22 cellular contexts compared by ENCODE assay signal in genomic region chr17:49107211-49107557, GRCh38. TPM values are rescaled to one million over a fixed set of nuclear protein-coding genes. Genes with fewer than 3 reads are reported as not detected.
DNase-seq lines count a peak whose midpoint lies in the region; ATAC-seq, FAIRE-seq and TF ChIP-seq lines count a peak whose summit lies in the region.
"Had no signal": no experiment of that assay in that cellular context is flagged by ENCODE, and none has a peak within 500 bp of the region (broad histone marks: within the 10 kb centered on the region; RNA-seq: fewer than 3 reads in every experiment).

No MANE protein-coding gene starts in this region.

- H3K36me3 ChIP-seq in ACC112 (ENCODE audit: insufficient read depth, low read length), result no peaks in the 10 kb centered on the region
- H3K36me3 ChIP-seq in K562 (ENCODE audit: control insufficient read depth, insufficient read depth, low read length), result no peaks in the 10 kb centered on the region
- H3K36me3 ChIP-seq in osteoblast (ENCODE audit: insufficient read depth, low read length), result no peaks in the 10 kb centered on the region
- H3K36me3 ChIP-seq: MG63 had no signal

- no peaks in the 10 kb centered on the region for H3K79me2 ChIP-seq in ACC112 (ENCODE audit: control insufficient read depth, insufficient read depth, low read length, unreplicated experiment)
- no peaks in the 10 kb centered on the region for H3K79me2 ChIP-seq in K562 (ENCODE audit: control insufficient read depth, insufficient read depth, low read length)
- no peaks in the 10 kb centered on the region for H3K79me2 ChIP-seq in osteoblast (ENCODE audit: insufficient read depth, low read length)

- no peak overlapping the region for H3K4me3 Mint-ChIP-seq in HFFc6
- H3K4me3 Mint-ChIP-seq: CD4-positive, alpha-beta memory T cell had no signal

- peak overlapping the region; percentile 88; the same call in 1 of the 2 replicates for H3K27ac Mint-ChIP-seq in HFFc6
- H3K27ac Mint-ChIP-seq: CD4-positive, alpha-beta memory T cell had no signal

- H3K9me1 ChIP-seq in K562 (ENCODE audit: control insufficient read depth, insufficient read depth, low read length), result no peaks in the 10 kb centered on the region

- H3K9me3 ChIP-seq in K562 (replicated peaks; ENCODE audit: control insufficient read depth, insufficient read depth, low read depth, low read length), result no peaks in the 10 kb centered on the region
- no peaks in the 10 kb centered on the region for H3K9me3 ChIP-seq in osteoblast (ENCODE audit: low read depth, low read length)
- H3K9me3 ChIP-seq: MG63 had no signal

- peaks cover 2% of the 10 kb centered on the region for H3K27me3 Mint-ChIP-seq in HFFc6 (ENCODE audit: insufficient read depth)

- TF ChIP-seq CTCF in HFFc6 (IDR thresholded peaks at IDR 0.05), result no peak
- TF ChIP-seq CTCF in K562 (IDR thresholded peaks at IDR 0.05 in 2 of 3, conservative IDR thresholded peaks at IDR 0.05 in 1 of 3; ENCODE audit: insufficient read depth in 2 of 3, low read depth in 1 of 3, low read length in 3 of 3), result no peak
- no peak for TF ChIP-seq CTCF in osteoblast (IDR thresholded peaks at IDR 0.05; ENCODE audit: extremely low read depth, low read depth, low read length)

- no peak overlapping the region for H2AFZ ChIP-seq in ACC112 (ENCODE audit: low read length, unreplicated experiment)
- H2AFZ ChIP-seq in K562 (ENCODE audit: low read depth, low read length), result no peak overlapping the region
- no peak overlapping the region for H2AFZ ChIP-seq in osteoblast (ENCODE audit: low read length)

- intact Hi-C loops in K562 (cut with micrococcal nuclease), result no loop called here

- no peaks in the 10 kb centered on the region for H3K9me3 Mint-ChIP-seq in HFFc6

- no peak for FAIRE-seq in K562 (lab: Jason Lieb, UNC)
- FAIRE-seq: A204.1, GM12878 had no signal

- TF ChIP-seq RAD21 in K562 (CRISPR knock-in tag; conservative IDR thresholded peaks at IDR 0.05 in 1 of 2, IDR thresholded peaks at IDR 0.05 in 1 of 2), result no peak

- no TSS peak for BruUV-seq in K562 (replicated peaks; lab: Mats Ljungman, UMichigan)

- no peak for TF ChIP-seq POLR2A in K562 (conservative IDR thresholded peaks at IDR 0.05)

- H3K4me3 ChIP-seq in ACC112 (ENCODE audit: low read depth, low read length), result no peak overlapping the region
- H3K4me3 ChIP-seq in K562, result no peak overlapping the region
- H3K4me3 ChIP-seq in osteoblast (ENCODE audit: insufficient read depth, low read length), result no peak overlapping the region
- H3K4me3 ChIP-seq: GM12878, MG63 had no signal

- in situ Hi-C loops in K562 (cut with MboI), result no loop called here

- CTCF ChIA-PET in K562 (lab: Yijun Ruan, JAX; ENCODE audit: low intra/inter-chr PET ratio), result interaction anchor here (0.6 kb wide), 1 partner anchor 431 kb away, joined by 3 read pairs; no protein-coding TSS in a partner anchor

- TF ChIP-seq EP300 in K562 (IDR thresholded peaks at IDR 0.05; ENCODE audit: low read length), result no peak

- H3K4me1 Mint-ChIP-seq in HFFc6 (ENCODE audit: low read depth), result peaks cover 67% of the 10 kb centered on the region

- 67% methylated on average over 1 of the region's 1 CpG for WGBS in K562 (ENCODE audit: insufficient coverage, low coverage, missing lambda C conversion rate)

- H3K9ac ChIP-seq in K562 (ENCODE audit: insufficient read depth in 1 of 2, low read depth in 2 of 2, low read length in 2 of 2), result no peak overlapping the region

- H3K36me3 Mint-ChIP-seq in HFFc6 (ENCODE audit: low read depth), result no peaks in the 10 kb centered on the region
- H3K36me3 Mint-ChIP-seq: CD4-positive, alpha-beta memory T cell had no signal

- ATAC-seq in K562, result no peak
- ATAC-seq: GM12878 had no signal

- H3K4me2 ChIP-seq in K562 (ENCODE audit: insufficient read depth, low read length), result no peak overlapping the region
- no peak overlapping the region for H3K4me2 ChIP-seq in osteoblast (ENCODE audit: insufficient read depth, low read length)

- DNase-seq in HFFc6, result no peak
- no peak for DNase-seq in K562 (ENCODE audit: extremely low read depth in 1 of 4, low spot score in 3 of 4)
- no peak for DNase-seq in osteoblast (ENCODE audit: insufficient read length, low spot score, missing footprints)
- no peak for DNase-seq in effector CD4-positive, alpha-beta T cell
- DNase-seq in SW480 (ENCODE audit: low spot score), result no peak
- no peak for DNase-seq in activated CD4-positive, alpha-beta T cell treated with anti-CD3 and anti-CD28 coated beads for 1 hour
- DNase-seq: C1 segment of cervical spinal cord; CD4-positive, alpha-beta memory T cell; COR-L47; DMS79; GDM1; H7; KG1; MG63; NCI-H2029; NCI-H446; NCI-H524 treated with DMSO at 0.1 percent for 48 hours; NCI-H774 had no signal

- 0 out of 2 replicates have a peak overlapping the region, but pooled peaks have one; percentile 13 for H3K27ac ChIP-seq in ACC112 (ENCODE audit: low read depth, low read length)
- H3K27ac ChIP-seq in K562 (ENCODE audit: extremely low read depth, low read depth, low read length), result no peak overlapping the region
- peak overlapping the region; percentile 83 for H3K27ac ChIP-seq in osteoblast (ENCODE audit: low read depth, low read length)

- H3K4me1 ChIP-seq in ACC112 (ENCODE audit: control insufficient read depth, insufficient read depth, low read length, unreplicated experiment) (peaks cover 32% of the 10 kb centered on the region), K562 (replicated peaks in 1 of 2; ENCODE audit: control insufficient read depth in 2 of 2, insufficient read depth in 2 of 2, low read length in 2 of 2) (peaks cover 0 to 12% of the 10 kb centered on the region in 2 experiments; a peak in 3 of 5 replicates), osteoblast (ENCODE audit: insufficient read depth, low read length) (peaks cover 40% of the 10 kb centered on the region)

- no peaks in the 10 kb centered on the region for H3K27me3 ChIP-seq in ACC112 (ENCODE audit: insufficient read depth, low read length)
- H3K27me3 ChIP-seq in K562 (ENCODE audit: control insufficient read depth in 2 of 2, insufficient read depth in 2 of 2, low read length in 2 of 2), result 0 out of 5 replicates have a peak, but pooled peaks cover 0 to 4% of the 10 kb centered on the region in 2 experiments
- no peaks in the 10 kb centered on the region for H3K27me3 ChIP-seq in osteoblast (ENCODE audit: insufficient read depth, low read length)
- H3K27me3 ChIP-seq: MG63 had no signal

- POLR2A ChIA-PET in K562 (lab: Yijun Ruan, JAX), result no interaction called here

- H4K20me1 ChIP-seq in K562 (replicated peaks; ENCODE audit: control insufficient read depth, insufficient read depth, low read length) (no peaks in the 10 kb centered on the region), osteoblast (ENCODE audit: insufficient read depth, low read length) (no peaks in the 10 kb centered on the region)

TF ChIP-seq in K562, 482 proteins besides CTCF, POLR2A, EP300 and RAD21 (continues in another document):
- TF ChIP-seq IRF2 (CRISPR knock-in tag; IDR thresholded peaks at IDR 0.05) (no peak), TRIM25 (IDR thresholded peaks at IDR 0.05; ENCODE audit: borderline replicate concordance) (no peak), NR4A1 (CRISPR knock-in tag; IDR thresholded peaks at IDR 0.05) (no peak), NR4A1 (tag; IDR thresholded peaks at IDR 0.05) (no peak), HINFP (tag; conservative IDR thresholded peaks at IDR 0.05; ENCODE audit: low read depth) (no peak)

RNA-seq across cellular contexts. Expression of gene B4GALNT2, which starts 25.4 kb away (rescaled TPM):
- not detected for total RNA-seq in HFFc6 (2021; fragmentation: NEBNext Ultra II Directional; extraction: Animal tissue kit (Norgen Biotek cat#: 25700))
- total RNA-seq in K562 (2011; cell fraction: chromatin; rRNA removed; ENCODE audit: low replicate concordance), result 0.11 TPM in 1 of 2 replicates, not detected in the other
- not detected in 2 replicates for total RNA-seq in K562 (2011; cell fraction: nucleolus; rRNA removed)
- total RNA-seq in K562 (2011; cell fraction: nucleoplasm; rRNA removed), result 0.07 and 0.08 TPM in 2 replicates
- total RNA-seq in K562 (2014; rRNA removed) (not detected in 2 replicates), K562 (2014; rRNA removed; fragmentation: Illumina TruSeq; extraction: Trizol) (not detected in 2 replicates), K562 (2015; rRNA removed; fragmentation: Illumina TruSeq; extraction: Trizol) (not detected in 2 replicates), K562 (2021) (0.04 TPM in 1 of 2 replicates, not detected in the other), osteoblast (under 0.01 TPM in 1 of 2 replicates, not detected in the other)
- polyA plus RNA-seq in K562 (2011; rRNA removed) (not detected in 2 replicates), K562 (2014; fragmentation: Illumina TruSeq; extraction: Trizol) (not detected in 2 replicates), K562 (2014; fragmentation: Nextera tagmentation; extraction: Ambion mirVana) (not detected), K562 (2014; rRNA removed) (not detected in 2 replicates)
- not detected in 2 replicates for polyA plus RNA-seq in K562 (2011; cell fraction: cytosol; rRNA removed)
- polyA plus RNA-seq in K562 (2011; cell fraction: nucleus; rRNA removed), result not detected in 2 replicates
- not detected in 2 replicates for polyA plus RNA-seq in K562 (2012)
- not detected in 2 replicates for polyA minus RNA-seq in K562 (2011; rRNA and poly(A)+ RNA removed)
- polyA minus RNA-seq in K562 (2011; cell fraction: cytosol; rRNA and poly(A)+ RNA removed), result not detected in 2 replicates
- polyA minus RNA-seq in K562 (2011; cell fraction: nucleus; rRNA and poly(A)+ RNA removed), result not detected in 2 replicates
- total RNA-seq: GM12878, HT1080 had no signal
- polyA plus RNA-seq: CD4-positive, alpha-beta memory T cell; GM12878 had no signal
